Comparison of ENCODE assay signal across 9 cellular contexts in the genomic region with DNA sequence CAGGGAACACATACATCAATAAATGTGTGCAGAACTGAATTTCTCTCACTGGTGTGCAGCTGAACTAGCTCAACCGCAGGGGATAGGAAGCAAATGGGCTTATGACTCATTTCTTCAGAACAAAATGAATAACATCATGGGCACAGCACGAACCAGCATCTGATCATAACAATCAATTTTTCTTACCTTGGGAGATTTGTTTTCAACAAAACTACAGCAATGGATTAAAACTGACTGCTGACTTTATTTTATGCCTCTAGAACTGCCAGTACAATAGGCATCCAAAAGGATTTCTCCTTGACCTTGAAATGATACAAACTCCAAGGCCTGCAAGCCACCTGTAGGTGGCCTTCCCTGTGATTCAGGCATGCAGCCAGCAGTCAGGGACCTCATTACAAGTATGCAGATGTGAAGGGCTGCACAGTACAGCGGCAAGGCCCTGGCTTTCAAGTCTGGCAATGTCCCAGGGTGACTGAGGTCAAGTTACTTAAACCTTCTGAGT. TPM values are rescaled to one million over a fixed set of nuclear protein-coding genes. Genes with fewer than 3 reads are reported as not detected.
DNase-seq lines count a peak whose midpoint lies in the region; ATAC-seq, FAIRE-seq and TF ChIP-seq lines count a peak whose summit lies in the region.
"Had no signal": no experiment of that assay in that cellular context is flagged by ENCODE, and none has a peak within 500 bp of the region (broad histone marks: within the 10 kb centered on the region; RNA-seq: fewer than 3 reads in every experiment).

No MANE protein-coding gene starts in this region.

- H3K27ac ChIP-seq in dorsolateral prefrontal cortex (peak overlapping the region in 45 of 59 donors; percentile 13 to 81 (median 53)), spleen (no peak overlapping the region)
- H3K27ac ChIP-seq: HL-60 had no signal

- no peaks in the 10 kb centered on the region for H3K9me3 ChIP-seq in BE2C
- no peaks in the 10 kb centered on the region for H3K9me3 ChIP-seq in spleen

- H3K27me3 ChIP-seq in BE2C (no peaks in the 10 kb centered on the region), dorsolateral prefrontal cortex (no peaks in the 10 kb centered on the region), spleen (replicated peaks in 1 of 7) (no peaks in the 10 kb centered on the region)

- H3K4me3 ChIP-seq in BE2C (ENCODE audit: low read depth, low read length): no peak overlapping the region
- no peak overlapping the region for H3K4me3 ChIP-seq in dorsolateral prefrontal cortex
- no peak overlapping the region for H3K4me3 ChIP-seq in spleen

- H3K4me1 ChIP-seq in BE2C (no peaks in the 10 kb centered on the region), spleen (no peaks in the 10 kb centered on the region)

- intact Hi-C loops in dorsolateral prefrontal cortex (cut with DNase I) (no loop called here), spleen (cut with DNase I; ENCODE audit: low total_unique reads) (no loop called here)

- DNase-seq in BE2C (no peak), dorsolateral prefrontal cortex (no peak), spleen (no peak), GM19239 (ENCODE audit: insufficient read length, low spot score) (no peak)
- no peak for DNase-seq in activated CD8-positive, alpha-beta memory T cell treated with anti-CD3 and anti-CD28 coated beads, Interleukin-2, amount 50 U/mL, for 48 hours

- WGBS in spleen, 5 donors: 62 to 92% (median 71%) methylated on average over 2 to 3 of the region's 3 CpGs

- no peak for TF ChIP-seq POLR2A in spleen (IDR thresholded peaks at IDR 0.05)

- peak; percentile 73 for ATAC-seq in GM19043 (IDR thresholded peaks at IDR 0.05; ENCODE audit: low read depth, unreplicated experiment)
- ATAC-seq in HG03442 (IDR thresholded peaks at IDR 0.05; ENCODE audit: unreplicated experiment): peak; percentile 87
- no peak for ATAC-seq in HG02678 (IDR thresholded peaks at IDR 0.05; ENCODE audit: unreplicated experiment)

- H3K36me3 ChIP-seq in BE2C (no peaks in the 10 kb centered on the region), spleen (peaks cover 3 to 100% (median 48%) of the 10 kb centered on the region in 6 donors)

- no peak for FAIRE-seq in GM19239 (lab: Jason Lieb, UNC)

- peak; percentile 10; the same call in 1 of the 2 replicates for TF ChIP-seq CTCF in BE2C (IDR thresholded peaks at IDR 0.05; ENCODE audit: low read depth, low read length)
- no peak for TF ChIP-seq CTCF in dorsolateral prefrontal cortex (IDR thresholded peaks at IDR 0.05 in 54 of 56, conservative IDR thresholded peaks at IDR 0.05 in 2 of 56; ENCODE audit: low read depth in 1 of 56, partially characterized antibody in 56 of 56)
- no peak for TF ChIP-seq CTCF in spleen (IDR thresholded peaks at IDR 0.05 in 8 of 11, conservative IDR thresholded peaks at IDR 0.05 in 3 of 11)

RNA-seq across cellular contexts. Expression of a gene that starts 26.1 kb away (rescaled TPM):
- polyA plus RNA-seq in BE2C (2012; ENCODE audit: insufficient read depth, insufficient read length, low read depth): 8.9 TPM
- total RNA-seq in dorsolateral prefrontal cortex: 10 to 100 TPM; 19.6 to 60.4 (median 33.1) TPM
- total RNA-seq in spleen: 10 to 100 TPM; 12.9 to 33.9 (median 27.7) TPM
- 10 to 100 TPM; 10.4 to 15.5 (median 10.5) TPM for polyA plus RNA-seq in spleen

Comparison
In these comparisons a context has a peak if more than half of its experiments do, and no peak if none do; other contexts are left out.
1. H3K27ac ChIP-seq: peak in dorsolateral prefrontal cortex (45 of 59); none in spleen (0 of 8).